Comparison of ENCODE assay signal across 8 cellular contexts in the genomic region with DNA sequence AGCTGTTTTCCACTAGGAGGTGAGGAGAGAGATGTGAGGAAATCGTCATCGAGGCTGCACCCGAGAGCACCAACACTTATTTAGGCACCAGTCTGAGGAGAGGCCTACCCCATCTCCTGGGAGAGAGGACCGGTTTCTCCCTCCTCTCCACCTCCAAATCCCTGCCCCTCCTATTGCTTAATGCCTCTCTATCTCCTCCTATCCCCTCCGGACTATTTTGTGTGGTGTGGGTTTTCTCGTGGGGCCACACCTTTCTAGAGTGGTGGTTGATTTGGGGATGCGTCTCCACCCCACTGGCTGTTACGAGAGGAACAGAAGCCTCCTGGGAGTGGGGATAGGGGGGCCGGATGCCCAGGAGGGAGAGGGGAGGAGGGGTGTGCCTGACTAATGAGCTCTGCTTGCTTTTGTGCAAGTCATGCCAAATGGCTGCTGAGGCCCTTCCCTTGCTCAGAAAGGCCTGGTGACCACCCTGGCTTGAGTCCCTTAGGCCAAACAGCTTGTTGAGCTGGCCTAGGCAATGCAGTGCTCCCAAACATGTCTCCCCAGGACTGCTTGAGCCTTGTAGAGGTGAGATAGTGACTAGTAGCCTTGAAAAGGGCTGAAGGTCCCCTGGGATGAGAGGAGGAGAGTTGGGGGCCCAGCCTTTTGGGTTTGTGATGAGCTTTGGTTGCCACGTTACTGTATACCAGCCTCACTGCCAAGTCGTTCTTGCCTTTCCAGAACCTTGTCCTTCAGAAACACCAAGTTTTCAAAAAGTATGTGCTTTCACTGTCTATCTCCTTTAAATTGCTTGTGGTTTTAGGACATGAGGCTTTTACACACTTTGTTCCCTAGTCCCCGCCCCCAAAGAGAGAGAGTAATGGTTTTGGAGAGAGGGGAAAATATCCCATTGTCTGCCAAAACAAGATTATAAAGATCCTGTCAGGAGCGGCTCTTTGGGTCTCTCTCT. TPM values are rescaled to one million over a fixed set of nuclear protein-coding genes. Genes with fewer than 3 reads are reported as not detected.
A peak's percentile ranks its signal among the peaks of the same experiment; 100 is the strongest.
DNase-seq lines count a peak whose midpoint lies in the region; ATAC-seq and TF ChIP-seq lines count a peak whose summit lies in the region.

No MANE protein-coding gene starts in this region.

- H3K27ac Mint-ChIP-seq in HFFc6 (peak overlapping the region; percentile 100), natural killer cell (peak overlapping the region; percentile 94 to 97)

- peaks cover 35% of the 10 kb centered on the region for H3K36me3 Mint-ChIP-seq in HFFc6 (ENCODE audit: low read depth)
- H3K36me3 Mint-ChIP-seq in natural killer cell: peaks cover 14% of the 10 kb centered on the region

- H3K4me3 ChIP-seq in fibroblast of lung (replicated peaks in 1 of 4; ENCODE audit: control extremely low read depth in 1 of 4, insufficient read depth in 1 of 4, low read depth in 3 of 4, low read length in 4 of 4): peak overlapping the region; percentile 45 to 80 (median 66)
- peak overlapping the region; percentile 56 to 86 (median 58) for H3K4me3 ChIP-seq in thyroid gland (replicated peaks in 1 of 3)

- no peak for TF ChIP-seq CTCF in HFFc6 (IDR thresholded peaks at IDR 0.05)
- no peak for TF ChIP-seq CTCF in fibroblast of lung (conservative IDR thresholded peaks at IDR 0.05 in 1 of 2, IDR thresholded peaks at IDR 0.05 in 1 of 2; ENCODE audit: low read depth in 1 of 2, low read length in 2 of 2)
- no peak for TF ChIP-seq CTCF in natural killer cell (IDR thresholded peaks at IDR 0.05)
- TF ChIP-seq CTCF in thyroid gland (IDR thresholded peaks at IDR 0.05): no peak

- H3K4me2 ChIP-seq in fibroblast of lung (ENCODE audit: extremely low read depth, insufficient read depth, low read length): peak overlapping the region; percentile 87

- TF ChIP-seq POLR2A in thyroid gland (IDR thresholded peaks at IDR 0.05): peak in 1 of 2 donors; percentile 57

- peak overlapping the region; percentile 63 for H3K9ac ChIP-seq in fibroblast of lung (ENCODE audit: insufficient read depth, low read length)

- no peak overlapping the region for H2AFZ ChIP-seq in fibroblast of lung (ENCODE audit: low read length)

- no peaks in the 10 kb centered on the region for H4K20me1 ChIP-seq in fibroblast of lung (ENCODE audit: control insufficient read depth, extremely low read depth, insufficient read depth, low read length)

- no peaks in the 10 kb centered on the region for H3K9me3 Mint-ChIP-seq in HFFc6
- no peaks in the 10 kb centered on the region for H3K9me3 Mint-ChIP-seq in natural killer cell

- WGBS in thyroid gland, 2 donors: 2 to 3% methylated on average over 10 of the region's 13 CpGs

- H3K4me1 ChIP-seq in fibroblast of lung (ENCODE audit: control insufficient read depth, extremely low read depth, insufficient read depth, low read length): peaks cover 6% of the 10 kb centered on the region
- H3K4me1 ChIP-seq in thyroid gland: peaks cover 34 to 49% of the 10 kb centered on the region in 2 donors

- H3K9me3 ChIP-seq in fibroblast of lung (ENCODE audit: control insufficient read depth, insufficient read depth, low read depth, low read length) (no peaks in the 10 kb centered on the region), thyroid gland (no peaks in the 10 kb centered on the region)

- H3K36me3 ChIP-seq in fibroblast of lung (ENCODE audit: control insufficient read depth, insufficient read depth, low read length) (no peaks in the 10 kb centered on the region), thyroid gland (no peaks in the 10 kb centered on the region)

- H3K4me1 Mint-ChIP-seq in HFFc6 (ENCODE audit: low read depth) (peaks cover 49% of the 10 kb centered on the region), natural killer cell (peaks cover 65 to 74% of the 10 kb centered on the region in 2 donors)

- peak; percentile 33 to 57 (median 47) for ATAC-seq in natural killer cell

- no peaks in the 10 kb centered on the region for H3K27me3 Mint-ChIP-seq in HFFc6 (ENCODE audit: insufficient read depth)
- H3K27me3 Mint-ChIP-seq in natural killer cell (ENCODE audit: low read depth in 2 of 2): no peaks in the 10 kb centered on the region

- H3K27me3 ChIP-seq in fibroblast of lung (ENCODE audit: control insufficient read depth, insufficient read depth, low read length) (no peaks in the 10 kb centered on the region), thyroid gland (no peaks in the 10 kb centered on the region)

- H3K27ac ChIP-seq in fibroblast of lung (ENCODE audit: insufficient read depth, low read length) (peak overlapping the region; percentile 95), thyroid gland (peak overlapping the region; percentile 95 to 96 (median 96))

- intact Hi-C loops in natural killer cell (cut with micrococcal nuclease) (loop anchor here (2.0 kb wide), 3 partner anchors 30 to 318 kb away; no protein-coding TSS in a partner anchor), thyroid gland (cut with DNase I) (no loop called here)

- peaks cover 59% of the 10 kb centered on the region for H3K79me2 ChIP-seq in fibroblast of lung (ENCODE audit: control insufficient read depth, insufficient read depth, low read length)

- DNase-seq in EH (ENCODE audit: low read depth): peak; percentile 89
- peak; percentile 73 for DNase-seq in HFFc6
- DNase-seq in OCI-M1 (lab: John Stamatoyannopoulos, UW): peak; percentile 78
- DNase-seq in activated T-cell treated with anti-CD3 and anti-CD28 coated beads, Interleukin-2, amount 50 U/mL, for 48 hours: peak; percentile 60 to 69
- DNase-seq in fibroblast of lung (ENCODE audit: low read depth in 2 of 2): peak; percentile 85 to 86
- DNase-seq in natural killer cell: peak; percentile 28
- peak; percentile 76 to 77 for DNase-seq in thyroid gland
- DNase-seq in NCI-H146 treated with DMSO at 0.1 percent for 48 hours (lab: John Stamatoyannopoulos, UW; ENCODE audit: unreplicated experiment): no peak

- H3K4me3 Mint-ChIP-seq in HFFc6: peak overlapping the region; percentile 95
- peak overlapping the region; percentile 86 for H3K4me3 Mint-ChIP-seq in natural killer cell

RNA-seq across cellular contexts. Expression of a gene that starts 1.2 kb away (rescaled TPM):
- total RNA-seq in HFFc6 (2021; fragmentation: NEBNext Ultra II Directional; extraction: Animal tissue kit (Norgen Biotek cat#: 25700)): 100 to 1,000 TPM; 410 to 540 (median 485) TPM
- total RNA-seq in fibroblast of lung (107 and 148 TPM in 2 replicates), natural killer cell (1,000 to 10,000 TPM in 1 of 3 donors, 100 to 1,000 TPM in 2; 866 to 1,028 (median 919) TPM), thyroid gland (100 to 1,000 TPM; 204 to 318 (median 259) TPM)
- polyA plus RNA-seq in fibroblast of lung: 488 and 590 TPM in 2 replicates
- 379 and 414 TPM in 2 replicates for polyA plus RNA-seq in fibroblast of lung (2012)
- polyA minus RNA-seq in fibroblast of lung (ENCODE audit: low replicate concordance): 582 and 606 TPM in 2 replicates
